In genomic region chr11:102109896-102110760, GRCh38 we compare ENCODE assay signal across 8 cellular contexts. TPM values are rescaled to one million over a fixed set of nuclear protein-coding genes. Genes with fewer than 3 reads are reported as not detected.
DNase-seq lines count a peak whose midpoint lies in the region; ATAC-seq and TF ChIP-seq lines count a peak whose summit lies in the region.

YAP1 (plus strand) TSS chr11:102110447; CDS start chr11:102110849, 402 bp downstream.

- H3K27ac ChIP-seq in left ventricle myocardium inferior (replicated peaks) (peak within 1 kb of the TSS; percentile 99), upper lobe of right lung (peak within 1 kb of the TSS; percentile 88)

- no peak for TF ChIP-seq CTCF in CD14-positive monocyte (IDR thresholded peaks at IDR 0.05)
- TF ChIP-seq CTCF in left ventricle myocardium inferior (IDR thresholded peaks at IDR 0.05; ENCODE audit: borderline replicate concordance): peak; percentile 31
- TF ChIP-seq CTCF in progenitor cell of endocrine pancreas (IDR thresholded peaks at IDR 0.05; ENCODE audit: unreplicated experiment): no peak
- TF ChIP-seq CTCF in upper lobe of right lung (IDR thresholded peaks at IDR 0.05): no peak

- H3K36me3 Mint-ChIP-seq in CD14-positive monocyte (peaks cover 2 to 5% of the 10 kb centered on the region in 2 donors), T-cell (no peaks in the 10 kb centered on the region), progenitor cell of endocrine pancreas (ENCODE audit: insufficient read depth) (peaks cover 3% of the 10 kb centered on the region)

- H3K4me1 Mint-ChIP-seq in CD14-positive monocyte (peaks cover 12% of the 10 kb centered on the region), T-cell (peaks cover 17% of the 10 kb centered on the region in 3 donors), progenitor cell of endocrine pancreas (ENCODE audit: low read depth) (peaks cover 25% of the 10 kb centered on the region)

- H3K27ac Mint-ChIP-seq in CD14-positive monocyte (peak within 1 kb of the TSS in 1 of 7 donors; percentile 56), T-cell (no peak within 1 kb of the TSS), progenitor cell of endocrine pancreas (peak within 1 kb of the TSS; percentile 100)

- H3K4me3 Mint-ChIP-seq in CD14-positive monocyte (peak within 1 kb of the TSS; percentile 90 to 99), T-cell (peak within 1 kb of the TSS; percentile 92 to 97 (median 92)), progenitor cell of endocrine pancreas (ENCODE audit: low read depth) (peak within 1 kb of the TSS; percentile 99)

- POLR2A ChIA-PET in T-cell (lab: Charles Lee): no interaction called here

- H3K4me3 ChIP-seq in left ventricle myocardium inferior (peak within 1 kb of the TSS; percentile 94), upper lobe of right lung (peak within 1 kb of the TSS; percentile 80)

- DNase-seq in CD14-positive monocyte (ENCODE audit: low spot score): peak; percentile 50
- peak; percentile 3 to 64 (median 44) for DNase-seq in T-cell
- peak; percentile 65 for DNase-seq in amniotic stem cell (lab: John Stamatoyannopoulos, UW)
- DNase-seq in left ventricle myocardium inferior: peak; percentile 91
- peak; percentile 72 for DNase-seq in progenitor cell of endocrine pancreas (ENCODE audit: low spot score, unreplicated experiment)
- DNase-seq in upper lobe of right lung: peak; percentile 95

- H3K9me3 ChIP-seq in left ventricle myocardium inferior (replicated peaks) (no peaks in the 10 kb centered on the region), upper lobe of right lung (no peaks in the 10 kb centered on the region)

- H3K36me3 ChIP-seq in left ventricle myocardium inferior (peaks cover 10% of the 10 kb centered on the region), upper lobe of right lung (peaks cover 10% of the 10 kb centered on the region)

- peaks cover 51% of the 10 kb centered on the region for H3K4me1 ChIP-seq in left ventricle myocardium inferior
- H3K4me1 ChIP-seq in upper lobe of right lung: peaks cover 13% of the 10 kb centered on the region

- CTCF ChIA-PET in T-cell (lab: Charles Lee): no interaction called here

- H3K9me3 Mint-ChIP-seq in CD14-positive monocyte (peaks cover 0 to 32% (median 8%) of the 10 kb centered on the region in 7 donors), T-cell (no peaks in the 10 kb centered on the region), progenitor cell of endocrine pancreas (ENCODE audit: low read depth) (no peaks in the 10 kb centered on the region)

- H3K27me3 Mint-ChIP-seq in CD14-positive monocyte (ENCODE audit: low read depth in 3 of 3) (peaks cover 69 to 88% (median 86%) of the 10 kb centered on the region in 3 donors), T-cell (peaks cover 29 to 36% of the 10 kb centered on the region in 2 donors), progenitor cell of endocrine pancreas (no peaks in the 10 kb centered on the region)

- no peaks in the 10 kb centered on the region for H3K27me3 ChIP-seq in left ventricle myocardium inferior (ENCODE audit: low read depth)
- H3K27me3 ChIP-seq in upper lobe of right lung: peaks cover 4% of the 10 kb centered on the region

- intact Hi-C loops in CD14-positive monocyte (cut with micrococcal nuclease): no loop called here
- intact Hi-C loops in left ventricle myocardium inferior (cut with micrococcal nuclease): no loop called here
- intact Hi-C loops in upper lobe of right lung (cut with DNase I): no loop called here

- ATAC-seq in GM19463 (IDR thresholded peaks at IDR 0.05; ENCODE audit: unreplicated experiment): peak; percentile 84
- peak; percentile 78 for ATAC-seq in HG03571 (IDR thresholded peaks at IDR 0.05; ENCODE audit: unreplicated experiment)
- peak; percentile 67 to 74 (median 72) for ATAC-seq in T-cell (replicated peaks in 1 of 4)
- peak; percentile 91 for ATAC-seq in upper lobe of right lung

RNA-seq across cellular contexts. Expression of gene YAP1, which starts in this region (rescaled TPM):
- polyA plus RNA-seq in CD14-positive monocyte: not detected
- total RNA-seq in T-cell (under 1 TPM; 0.23 to 0.86 (median 0.63) TPM), left ventricle myocardium inferior (67.9 TPM), progenitor cell of endocrine pancreas (199 and 204 TPM in 2 replicates), upper lobe of right lung (127 TPM)

Comparison
In these comparisons a context has a peak if more than half of its experiments do, and no peak if none do; other contexts are left out.
1. Peak in every context shown above with its lines: DNase-seq, ATAC-seq, H3K4me3 ChIP-seq and H3K27ac ChIP-seq.
2. RNA of gene YAP1 (total RNA-seq): 199 to 204 TPM in progenitor cell of endocrine pancreas, 127 TPM in upper lobe of right lung (single experiment) and 67.9 TPM in left ventricle myocardium inferior (single experiment); 0.23 to 0.86 TPM in T-cell; every median in the first group is over 10 times any median in the second.
3. Peak in DNase-seq in CD14-positive monocyte; RNA of the gene not detected or under 1 TPM.
4. Peak in DNase-seq and ATAC-seq in T-cell; RNA of the gene not detected or under 1 TPM.
5. DNase-seq: peak in every context shown above with its lines; median percentile 95 in upper lobe of right lung; 91 in left ventricle myocardium inferior; 72 in progenitor cell of endocrine pancreas; 65 in amniotic stem cell; 50 in CD14-positive monocyte; 44 in T-cell.